Comparison of ENCODE assay signal across 8 cellular contexts in genomic region chr6:33428219-33428890, GRCh38. TPM values are rescaled to one million over a fixed set of nuclear protein-coding genes. Genes with fewer than 3 reads are reported as not detected.
DNase-seq lines count a peak whose midpoint lies in the region; ATAC-seq and TF ChIP-seq lines count a peak whose summit lies in the region.

No MANE protein-coding gene starts in this region.

- H3K9ac ChIP-seq in SK-N-SH = no peak overlapping the region

- H2AFZ ChIP-seq in GM23338 (no peak overlapping the region), SK-N-SH (ENCODE audit: low read depth) (no peak overlapping the region)

- peak; percentile 57 for DNase-seq in GM23338 (ENCODE audit: low spot score)
- DNase-seq in SK-N-SH = peak; percentile 71
- DNase-seq in choroid plexus epithelial cell (ENCODE audit: low read depth) = no peak
- DNase-seq in lung microvascular endothelial cell (ENCODE audit: low read depth in 2 of 2) = peak; percentile 42 to 66
- peak; percentile 28 to 29 for DNase-seq in thyroid gland

- 46% methylated on average over 2 of the region's 33 CpGs for WGBS in SK-N-SH (ENCODE audit: low lambda C conversion rate)
- WGBS in thyroid gland, 2 donors = 4 to 9% methylated on average over 12 to 30 of the region's 33 CpGs

- peaks cover 29% of the 10 kb centered on the region for H3K36me3 Mint-ChIP-seq in GM23338 (ENCODE audit: low read depth)

- TF ChIP-seq POLR2A in thyroid gland (IDR thresholded peaks at IDR 0.05) = no peak

- TF ChIP-seq EP300 in SK-N-SH (IDR thresholded peaks at IDR 0.05; ENCODE audit: borderline replicate concordance in 1 of 2, low read depth in 1 of 2, low read length in 1 of 2) = no peak

- ATAC-seq in GM23338 (no peak), GM19324 (IDR thresholded peaks at IDR 0.05; ENCODE audit: low FRiP score, unreplicated experiment) (no peak), HG03196 (IDR thresholded peaks at IDR 0.05; ENCODE audit: unreplicated experiment) (no peak)

- H3K4me2 ChIP-seq in GM23338 = peak overlapping the region; percentile 79
- H3K4me2 ChIP-seq in SK-N-SH = peak overlapping the region; percentile 84

- H3K79me2 ChIP-seq in GM23338 (replicated peaks; ENCODE audit: insufficient read depth) (peaks cover 59% of the 10 kb centered on the region), SK-N-SH (ENCODE audit: insufficient read depth) (peaks cover 33% of the 10 kb centered on the region)

- peak overlapping the region; percentile 52 for H3K4me3 ChIP-seq in GM23338
- H3K4me3 ChIP-seq in SK-N-SH (ENCODE audit: low read depth in 2 of 2, low read length in 1 of 2) = peak overlapping the region; percentile 66 to 73
- H3K4me3 ChIP-seq in choroid plexus epithelial cell (ENCODE audit: low read depth, low read length) = peak overlapping the region; percentile 74
- peak overlapping the region in 2 of 3 donors; percentile 32 to 43 for H3K4me3 ChIP-seq in thyroid gland (replicated peaks in 1 of 3)

- no peaks in the 10 kb centered on the region for H3K9me3 ChIP-seq in SK-N-SH
- H3K9me3 ChIP-seq in thyroid gland = no peaks in the 10 kb centered on the region

- no peaks in the 10 kb centered on the region for H3K36me3 ChIP-seq in GM23338 (ENCODE audit: insufficient read depth)
- no peaks in the 10 kb centered on the region for H3K36me3 ChIP-seq in SK-N-SH (replicated peaks in 1 of 2; ENCODE audit: control insufficient read depth in 1 of 2, insufficient read depth in 2 of 2, low read length in 1 of 2)
- no peaks in the 10 kb centered on the region for H3K36me3 ChIP-seq in thyroid gland

- peaks cover 61% of the 10 kb centered on the region for H3K4me1 ChIP-seq in GM23338 (ENCODE audit: insufficient read depth)
- H3K4me1 ChIP-seq in SK-N-SH (ENCODE audit: control insufficient read depth in 1 of 2, insufficient read depth in 2 of 2, low read depth in 1 of 2, low read length in 1 of 2) = peaks cover 25 to 53% of the 10 kb centered on the region in 2 experiments
- peaks cover 26 to 34% of the 10 kb centered on the region in 2 donors for H3K4me1 ChIP-seq in thyroid gland

- peaks cover 27% of the 10 kb centered on the region for H3F3A ChIP-seq in GM23338 (replicated peaks; ENCODE audit: low read depth)
- H3F3A ChIP-seq in SK-N-SH (replicated peaks; ENCODE audit: insufficient read depth) = peaks cover 23% of the 10 kb centered on the region

- H3K27ac Mint-ChIP-seq in GM23338 = peak overlapping the region; percentile 90

- H3K27me3 ChIP-seq in GM23338 (ENCODE audit: insufficient read depth) (no peaks in the 10 kb centered on the region), SK-N-SH (ENCODE audit: insufficient read depth) (no peaks in the 10 kb centered on the region), thyroid gland (no peaks in the 10 kb centered on the region)

- no peaks in the 10 kb centered on the region for H3K9me2 ChIP-seq in GM23338 (ENCODE audit: insufficient read depth)
- no peaks in the 10 kb centered on the region for H3K9me2 ChIP-seq in SK-N-SH

- peak overlapping the region; percentile 80 for H3K4me3 Mint-ChIP-seq in GM23338

- TF ChIP-seq CTCF in C4-2B (conservative IDR thresholded peaks at IDR 0.05) (peak; percentile 55), GM23338 (conservative IDR thresholded peaks at IDR 0.05; ENCODE audit: low read depth in 2 of 2) (peak in 1 of 2 experiments; percentile 41; a peak in 1 of 4 replicates), SK-N-SH (IDR thresholded peaks at IDR 0.05) (peak; percentile 47), choroid plexus epithelial cell (conservative IDR thresholded peaks at IDR 0.05; ENCODE audit: low read depth, low read length) (peak; percentile 44), thyroid gland (IDR thresholded peaks at IDR 0.05) (peak in 4 of 6 experiments; percentile 13 to 50 (median 30))

- H3K4me1 Mint-ChIP-seq in GM23338 = peaks cover 73% of the 10 kb centered on the region

- no peaks in the 10 kb centered on the region for H3K9me3 Mint-ChIP-seq in GM23338

- 0 out of 2 replicates have a peak, but pooled peaks have one; percentile 10 for TF ChIP-seq RAD21 in SK-N-SH (IDR thresholded peaks at IDR 0.05; ENCODE audit: low read length)

- intact Hi-C loops in thyroid gland (cut with DNase I) = loop anchor here (10.0 kb wide), 1 partner anchor 224 kb away; the partner anchor contains the start of genes HSD17B8, RING1, RXRB and SLC39A7

- peak overlapping the region; percentile 69 for H3K27ac ChIP-seq in C4-2B
- H3K27ac ChIP-seq in GM23338 (ENCODE audit: low read depth) = peak overlapping the region; percentile 33; the same call in 1 of the 2 replicates
- H3K27ac ChIP-seq in SK-N-SH (ENCODE audit: low read depth in 2 of 2, low read length in 1 of 2) = peak overlapping the region; percentile 26 to 58; a peak in 3 of 4 replicates
- H3K27ac ChIP-seq in thyroid gland = peak overlapping the region in 2 of 3 donors; percentile 1 to 27

- H3K27me3 Mint-ChIP-seq in GM23338 (ENCODE audit: insufficient read depth, low read depth, poor library complexity) = peaks cover 32% of the 10 kb centered on the region

- H4K20me1 ChIP-seq in GM23338 (replicated peaks; ENCODE audit: insufficient read depth) = no peaks in the 10 kb centered on the region; the same call in 1 of the 2 replicates
- H4K20me1 ChIP-seq in SK-N-SH (ENCODE audit: insufficient read depth) = no peaks in the 10 kb centered on the region; the same call in 1 of the 2 replicates

- CTCF ChIA-PET in SK-N-SH (lab: Yijun Ruan, JAX) = interaction anchor here (0.7 to 1.6 kb wide), 5 partner anchors 9 to 54 kb away, joined by 3 to 12 read pairs (median 4); partner anchors contain the start of genes CUTA and SYNGAP1

- POLR2A ChIA-PET in SK-N-SH (lab: Yijun Ruan, JAX) = no interaction called here

TF ChIP-seq in SK-N-SH, 30 proteins besides CTCF, POLR2A, EP300 and RAD21:
- TF ChIP-seq MXI1 (IDR thresholded peaks at IDR 0.05; ENCODE audit: low read depth, low read length) (peak; percentile 85), SIN3A (IDR thresholded peaks at IDR 0.05; ENCODE audit: borderline replicate concordance, low read depth, low read length) (0 out of 2 replicates have a peak, but pooled peaks have one; percentile 22), RCOR1 (IDR thresholded peaks at IDR 0.05; ENCODE audit: low read length) (no peak), MAX (IDR thresholded peaks at IDR 0.05; ENCODE audit: low read depth) (peak; percentile 37; the same call in 1 of the 2 replicates)

RNA-seq across cellular contexts. Expression of gene SYNGAP1, which starts 8.5 kb away (rescaled TPM):
- 36.9 and 45.0 TPM in 2 replicates for total RNA-seq in GM23338 (2014; rRNA removed; shearing (Covaris generic))
- polyA plus RNA-seq in GM23338 (2016; fragmentation: Nextera tagmentation; extraction: Ambion mirVana) (12.9 and 13.9 TPM in 2 replicates), SK-N-SH (2012; rRNA removed) (5.9 and 8.8 TPM in 2 replicates)
- 3.2 and 3.9 TPM in 2 replicates for polyA plus RNA-seq in SK-N-SH (2012; cell fraction: cytosol; rRNA removed)
- polyA plus RNA-seq in SK-N-SH (2012; cell fraction: nucleus; rRNA removed) = 38.1 and 40.3 TPM in 2 replicates
- total RNA-seq in lung microvascular endothelial cell (1.3 and 1.6 TPM in 2 replicates), thyroid gland (10 to 100 TPM in 3 of 4 donors, 1 to 10 TPM in 1; 10.0 to 15.3 (median 12.2) TPM)

RNA-seq across cellular contexts. Expression of gene CUTA, which starts 10.4 kb away (rescaled TPM):
- total RNA-seq in GM23338 (2014; rRNA removed; shearing (Covaris generic)) = 193 and 207 TPM in 2 replicates
- polyA plus RNA-seq in GM23338 (2016; fragmentation: Nextera tagmentation; extraction: Ambion mirVana) (421 and 426 TPM in 2 replicates), SK-N-SH (2012; rRNA removed) (349 and 444 TPM in 2 replicates)
- polyA plus RNA-seq in SK-N-SH (2012; cell fraction: cytosol; rRNA removed) = 337 and 359 TPM in 2 replicates
- polyA plus RNA-seq in SK-N-SH (2012; cell fraction: nucleus; rRNA removed) = 318 and 652 TPM in 2 replicates
- total RNA-seq in lung microvascular endothelial cell (52.3 and 89.5 TPM in 2 replicates), thyroid gland (100 to 1,000 TPM; 165 to 296 (median 257) TPM)

RNA-seq across cellular contexts. Expression of gene PHF1, which starts 17.5 kb away (rescaled TPM):
- 33.2 and 46.7 TPM in 2 replicates for total RNA-seq in GM23338 (2014; rRNA removed; shearing (Covaris generic))
- polyA plus RNA-seq in GM23338 (2016; fragmentation: Nextera tagmentation; extraction: Ambion mirVana) = 29.4 and 31.4 TPM in 2 replicates
- polyA plus RNA-seq in SK-N-SH (2012; rRNA removed) = 48.7 and 59.0 TPM in 2 replicates
- polyA plus RNA-seq in SK-N-SH (2012; cell fraction: cytosol; rRNA removed) = 17.7 and 25.5 TPM in 2 replicates
- 250 and 323 TPM in 2 replicates for polyA plus RNA-seq in SK-N-SH (2012; cell fraction: nucleus; rRNA removed)
- 5.4 and 9.7 TPM in 2 replicates for total RNA-seq in lung microvascular endothelial cell
- 100 to 1,000 TPM in 1 of 4 donors, 10 to 100 TPM in 3; 75.3 to 109 (median 88.5) TPM for total RNA-seq in thyroid gland

RNA-seq across cellular contexts. Expression of gene ZBTB9, which starts 26.0 kb away (rescaled TPM):
- 17.9 and 25.2 TPM in 2 replicates for total RNA-seq in GM23338 (2014; rRNA removed; shearing (Covaris generic))
- polyA plus RNA-seq in GM23338 (2016; fragmentation: Nextera tagmentation; extraction: Ambion mirVana) (13.5 and 13.6 TPM in 2 replicates), SK-N-SH (2012; rRNA removed) (5.7 and 5.9 TPM in 2 replicates)
- 4.4 and 5.3 TPM in 2 replicates for polyA plus RNA-seq in SK-N-SH (2012; cell fraction: cytosol; rRNA removed)
- polyA plus RNA-seq in SK-N-SH (2012; cell fraction: nucleus; rRNA removed) = 17.4 and 20.9 TPM in 2 replicates
- total RNA-seq in lung microvascular endothelial cell (3.1 and 5.8 TPM in 2 replicates), thyroid gland (1 to 10 TPM; 4.1 to 5.9 (median 4.6) TPM)

RNA-seq across cellular contexts. Expression of gene KIFC1, which starts 36.7 kb away (rescaled TPM):
- total RNA-seq in GM23338 (2014; rRNA removed; shearing (Covaris generic)) = 61.7 and 64.4 TPM in 2 replicates
- polyA plus RNA-seq in GM23338 (2016; fragmentation: Nextera tagmentation; extraction: Ambion mirVana) (10.1 and 10.3 TPM in 2 replicates), SK-N-SH (2012; rRNA removed) (29.6 and 35.9 TPM in 2 replicates)
- 13.6 and 23.2 TPM in 2 replicates for polyA plus RNA-seq in SK-N-SH (2012; cell fraction: cytosol; rRNA removed)
- 40.0 and 48.8 TPM in 2 replicates for polyA plus RNA-seq in SK-N-SH (2012; cell fraction: nucleus; rRNA removed)
- total RNA-seq in lung microvascular endothelial cell (4.2 and 9.4 TPM in 2 replicates), thyroid gland (1 to 10 TPM in 2 of 4 donors, under 1 TPM in 2; 0.13 to 4.3 (median 0.91) TPM)

Comparison
In these comparisons a context has a peak if more than half of its experiments do, and no peak if none do; other contexts are left out.
1. H3K27ac ChIP-seq: peak in every context shown above with its lines; median percentile 69 in C4-2B; 42 in SK-N-SH; 33 in GM23338; 14 in thyroid gland.